In the genomic region with DNA sequence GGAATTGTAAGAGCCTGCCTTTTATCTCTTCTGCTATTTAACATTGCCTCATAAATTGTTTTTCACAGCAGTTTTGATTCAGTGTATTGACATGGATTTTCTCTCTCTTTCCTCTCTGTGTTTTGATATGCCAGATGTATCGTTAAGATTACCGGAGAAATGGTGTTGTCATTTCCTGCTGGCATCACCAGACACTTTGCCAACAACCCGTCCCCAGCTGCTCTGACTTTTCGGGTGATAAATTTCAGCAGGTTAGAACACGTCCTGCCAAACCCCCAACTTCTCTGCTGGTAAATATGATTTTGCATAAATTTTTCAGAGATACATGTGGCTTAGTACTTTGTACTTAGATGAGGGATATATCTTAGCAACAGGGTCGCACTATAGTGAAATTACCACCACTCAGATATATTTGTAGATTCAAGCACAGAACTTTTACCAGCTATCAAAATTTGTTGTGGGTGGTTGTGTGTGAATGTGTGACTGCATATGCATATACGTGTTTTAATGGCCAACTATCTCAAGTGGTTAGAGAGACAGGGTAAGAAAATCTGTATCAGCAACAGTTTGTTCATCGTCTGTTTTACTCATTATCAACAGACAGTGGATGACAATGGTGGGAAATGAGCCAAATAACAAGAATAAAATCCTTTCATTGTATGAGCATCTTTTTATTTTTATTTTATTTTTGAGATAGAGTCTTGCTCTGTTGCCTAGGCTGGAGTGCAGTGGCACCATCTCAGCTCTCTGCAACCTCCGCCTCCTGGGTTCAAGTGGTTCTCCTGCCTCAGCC, we compare ENCODE assay signal across 11 cellular contexts. TPM values are rescaled to one million over a fixed set of nuclear protein-coding genes. Genes with fewer than 3 reads are reported as not detected.
A peak's percentile ranks its signal among the peaks of the same experiment; 100 is the strongest.
DNase-seq lines count a peak whose midpoint lies in the region; ATAC-seq and TF ChIP-seq lines count a peak whose summit lies in the region.
"Had no signal": no experiment of that assay in that cellular context is flagged by ENCODE, and none has a peak within 500 bp of the region (broad histone marks: within the 10 kb centered on the region; RNA-seq: fewer than 3 reads in every experiment).

No MANE protein-coding gene starts in this region.

- H3K4me3 ChIP-seq in RWPE2 (ENCODE audit: severe bottlenecking), result no peak overlapping the region
- no peak overlapping the region for H3K4me3 ChIP-seq in epithelial cell of esophagus (ENCODE audit: low read length)
- H3K4me3 ChIP-seq: dorsolateral prefrontal cortex had no signal

- H3K4me3 Mint-ChIP-seq in CD4-positive, alpha-beta T cell, result peak overlapping the region; percentile 7

- no peaks in the 10 kb centered on the region for H3K36me3 ChIP-seq in RWPE2 (ENCODE audit: low read depth)

- no peaks in the 10 kb centered on the region for H3K9me3 ChIP-seq in CD4-positive, alpha-beta T cell (ENCODE audit: control insufficient read depth, low read length)
- H3K9me3 ChIP-seq in RWPE2 (ENCODE audit: severe bottlenecking), result no peaks in the 10 kb centered on the region

- DNase-seq in CD4-positive, alpha-beta T cell, result peak in 3 of 10 experiments; percentile 10 to 48 (median 33)
- DNase-seq in GF-D8 (lab: John Stamatoyannopoulos, UW), result peak; percentile 65
- DNase-seq in RWPE2 (ENCODE audit: low spot score), result no peak
- DNase-seq in epithelial cell of esophagus (ENCODE audit: low read depth), result peak; percentile 67
- no peak for DNase-seq in anterior cingulate cortex (lab: John Stamatoyannopoulos, UW)
- DNase-seq in germinal center (ENCODE audit: low spot score), result no peak
- no peak for DNase-seq in hypothalamus (lab: John Stamatoyannopoulos, UW)
- DNase-seq: dorsolateral prefrontal cortex, substantia nigra had no signal

- no peak for TF ChIP-seq CTCF in CD4-positive, alpha-beta T cell (IDR thresholded peaks at IDR 0.05)
- TF ChIP-seq CTCF in RWPE2 (IDR thresholded peaks at IDR 0.05; ENCODE audit: poor library complexity, severe bottlenecking) (no peak), epithelial cell of esophagus (IDR thresholded peaks at IDR 0.05; ENCODE audit: insufficient read depth, low read depth, low read length, missing control alignments) (no peak)

- no peaks in the 10 kb centered on the region for H3K36me3 Mint-ChIP-seq in CD4-positive, alpha-beta T cell (ENCODE audit: low read depth)

- peak; percentile 82 for ATAC-seq in CD4-positive, alpha-beta T cell (ENCODE audit: poor library complexity)
- peak; percentile 55; the same call in 2 of the 3 replicates for ATAC-seq in RWPE2 (ENCODE audit: low read depth)

- POLR2A ChIA-PET in CD4-positive, alpha-beta T cell (lab: Charles Lee), result no interaction called here

- no peaks in the 10 kb centered on the region for H3K27me3 ChIP-seq in CD4-positive, alpha-beta T cell (ENCODE audit: control insufficient read depth, insufficient read depth, low read length)
- no peaks in the 10 kb centered on the region for H3K27me3 ChIP-seq in RWPE2 (ENCODE audit: insufficient read depth, poor library complexity, severe bottlenecking)
- H3K27me3 ChIP-seq: dorsolateral prefrontal cortex had no signal

- intact Hi-C loops in CD4-positive, alpha-beta T cell (cut with DNase I, micrococcal nuclease), result loop anchor here (5.0 kb wide), 4 partner anchors 282 to 772 kb away; no protein-coding TSS in a partner anchor

- peak overlapping the region; percentile 75 for H3K27ac Mint-ChIP-seq in CD4-positive, alpha-beta T cell

- H3K27me3 Mint-ChIP-seq in CD4-positive, alpha-beta T cell, result peaks cover 8% of the 10 kb centered on the region

- no peaks in the 10 kb centered on the region for H3K9me3 Mint-ChIP-seq in CD4-positive, alpha-beta T cell

- CTCF ChIA-PET in CD4-positive, alpha-beta T cell (lab: Charles Lee), result no interaction called here

- H3K27ac ChIP-seq in CD4-positive, alpha-beta T cell (ENCODE audit: low read depth, low read length), result no peak overlapping the region
- peak overlapping the region; percentile 52 for H3K27ac ChIP-seq in RWPE2 (ENCODE audit: poor library complexity, severe bottlenecking)
- H3K27ac ChIP-seq: dorsolateral prefrontal cortex had no signal

- peaks cover 26% of the 10 kb centered on the region for H3K4me1 Mint-ChIP-seq in CD4-positive, alpha-beta T cell (ENCODE audit: low read depth)

- peaks cover 19% of the 10 kb centered on the region for H3K4me1 ChIP-seq in RWPE2 (ENCODE audit: insufficient read depth, poor library complexity, severe bottlenecking)

RNA-seq across cellular contexts. Expression of a gene that starts 22.9 kb away (rescaled TPM):
- total RNA-seq in CD4-positive, alpha-beta T cell, result not detected
- total RNA-seq: G401, HT1080 had no signal

Comparison
In these comparisons a context has a peak if more than half of its experiments do, and no peak if none do; other contexts are left out.
1. DNase-seq: peak in GF-D8 (single experiment) and epithelial cell of esophagus (single experiment); none in RWPE2 (single experiment), anterior cingulate cortex (0 of 58), germinal center (single experiment) and hypothalamus (0 of 51).